In genomic region chr1:215045647-215046308, GRCh38 we compare ENCODE assay signal across 28 cellular contexts. TPM values are rescaled to one million over a fixed set of nuclear protein-coding genes. Genes with fewer than 3 reads are reported as not detected.
DNase-seq lines count a peak whose midpoint lies in the region; ATAC-seq, FAIRE-seq and TF ChIP-seq lines count a peak whose summit lies in the region.
"Had no signal": no experiment of that assay in that cellular context is flagged by ENCODE, and none has a peak within 500 bp of the region (broad histone marks: within the 10 kb centered on the region; RNA-seq: fewer than 3 reads in every experiment).

No MANE protein-coding gene starts in this region.

- H3K9ac ChIP-seq in astrocyte (ENCODE audit: low read length), result no peak overlapping the region
- H3K9ac ChIP-seq: BLaER1 had no signal

- H3K36me3 ChIP-seq in astrocyte (ENCODE audit: insufficient read depth, low read length) (no peaks in the 10 kb centered on the region), osteoblast (ENCODE audit: insufficient read depth, low read length) (no peaks in the 10 kb centered on the region), pancreas (no peaks in the 10 kb centered on the region)
- H3K36me3 ChIP-seq: BLaER1, SJSA1 had no signal

- H3K79me2 ChIP-seq in astrocyte (ENCODE audit: insufficient read depth, low read length) (no peaks in the 10 kb centered on the region), osteoblast (ENCODE audit: insufficient read depth, low read length) (peaks cover 2% of the 10 kb centered on the region)

- no peaks in the 10 kb centered on the region for H4K20me1 ChIP-seq in astrocyte (ENCODE audit: insufficient read depth, low read length)
- no peaks in the 10 kb centered on the region for H4K20me1 ChIP-seq in osteoblast (ENCODE audit: insufficient read depth, low read length)
- H4K20me1 ChIP-seq: BLaER1 had no signal

- TF ChIP-seq CTCF in D721Med (IDR thresholded peaks at IDR 0.05; ENCODE audit: insufficient read depth, missing control alignments), result no peak
- no peak for TF ChIP-seq CTCF in astrocyte (IDR thresholded peaks at IDR 0.05; ENCODE audit: insufficient read depth, low read depth, low read length)
- TF ChIP-seq CTCF in osteoblast (IDR thresholded peaks at IDR 0.05; ENCODE audit: extremely low read depth, low read depth, low read length), result no peak
- no peak for TF ChIP-seq CTCF in pancreas (IDR thresholded peaks at IDR 0.05)
- no peak for TF ChIP-seq CTCF in endothelial cell (IDR thresholded peaks at IDR 0.05; ENCODE audit: unreplicated experiment)

- H3K4me3 Mint-ChIP-seq in astrocyte (ENCODE audit: unreplicated experiment), result no peak overlapping the region
- no peak overlapping the region for H3K4me3 Mint-ChIP-seq in endothelial cell (ENCODE audit: unreplicated experiment)
- H3K4me3 Mint-ChIP-seq: CD4-positive, alpha-beta T cell; IgD-negative memory B cell had no signal

- ATAC-seq in pancreas, result no peak
- ATAC-seq: Right ventricle myocardium inferior had no signal

- DNase-seq in D721Med (ENCODE audit: insufficient read length, low spot score) (no peak), H54 (ENCODE audit: insufficient read length, low spot score) (no peak), astrocyte (ENCODE audit: low read depth) (no peak), osteoblast (ENCODE audit: insufficient read length, low spot score, missing footprints) (peak; percentile 21), retina (no peak), pancreas (no peak), endothelial cell (ENCODE audit: low spot score) (no peak)
- DNase-seq: CD4-positive, alpha-beta T cell; COR-L47; DMS 273 treated with DMSO at 0.1 percent for 48 hours; DMS79 treated with DMSO at 0.1 percent for 48 hours; H7; Karpas-422; MV-4-11; NCI-H1694; NCI-H2081; NCI-H2171; NCI-H345; NCI-H524; SW 1271 had no signal

- FAIRE-seq in D721Med (lab: Jason Lieb, UNC) (peak; percentile 25), H54 (lab: Jason Lieb, UNC) (peak; percentile 6), astrocyte (lab: Jason Lieb, UNC) (peak; percentile 20), pancreas (lab: Jason Lieb, UNC) (no peak)
- FAIRE-seq: GM18507, GM19239, HTR-8/SVneo had no signal

- H3K4me2 ChIP-seq in astrocyte (ENCODE audit: low read length), result no peak overlapping the region
- no peak overlapping the region for H3K4me2 ChIP-seq in osteoblast (ENCODE audit: insufficient read depth, low read length)
- H3K4me2 ChIP-seq: BLaER1 had no signal

- H3K4me1 ChIP-seq in astrocyte (ENCODE audit: insufficient read depth, low read length) (no peaks in the 10 kb centered on the region), osteoblast (ENCODE audit: insufficient read depth, low read length) (no peaks in the 10 kb centered on the region), pancreas (no peaks in the 10 kb centered on the region)
- H3K4me1 ChIP-seq: BLaER1, SJSA1 had no signal

- intact Hi-C loops in pancreas (cut with DNase I), result no loop called here

- H3K27me3 ChIP-seq in astrocyte (ENCODE audit: insufficient read depth, low read length), result no peaks in the 10 kb centered on the region
- no peaks in the 10 kb centered on the region for H3K27me3 ChIP-seq in osteoblast (ENCODE audit: insufficient read depth, low read length)
- H3K27me3 ChIP-seq in pancreas, result no peaks in the 10 kb centered on the region
- H3K27me3 ChIP-seq: BLaER1, SJSA1 had no signal

- no peaks in the 10 kb centered on the region for H3K9me3 Mint-ChIP-seq in astrocyte (ENCODE audit: unreplicated experiment)
- no peaks in the 10 kb centered on the region for H3K9me3 Mint-ChIP-seq in endothelial cell (ENCODE audit: unreplicated experiment)

- WGBS in pancreas, 2 donors, result 67 to 68% methylated on average over 5 of the region's 5 CpGs

- H3K27me3 Mint-ChIP-seq in astrocyte (ENCODE audit: low read depth, unreplicated experiment) (no peaks in the 10 kb centered on the region), endothelial cell (ENCODE audit: unreplicated experiment) (peaks cover 2% of the 10 kb centered on the region)
- H3K27me3 Mint-ChIP-seq: IgD-negative memory B cell had no signal

- H3K4me1 Mint-ChIP-seq in astrocyte (ENCODE audit: low read depth, unreplicated experiment), result no peaks in the 10 kb centered on the region
- H3K4me1 Mint-ChIP-seq in endothelial cell (ENCODE audit: unreplicated experiment), result no peaks in the 10 kb centered on the region
- H3K4me1 Mint-ChIP-seq: IgD-negative memory B cell had no signal

- H3K36me3 Mint-ChIP-seq in astrocyte (ENCODE audit: low read depth, unreplicated experiment) (no peaks in the 10 kb centered on the region), endothelial cell (ENCODE audit: low read depth, unreplicated experiment) (no peaks in the 10 kb centered on the region)
- H3K36me3 Mint-ChIP-seq: IgD-negative memory B cell had no signal

- H2AFZ ChIP-seq in astrocyte (ENCODE audit: low read depth, low read length) (no peak overlapping the region), osteoblast (ENCODE audit: low read length) (no peak overlapping the region)

- H3K27ac ChIP-seq in astrocyte (ENCODE audit: low read depth, low read length), result no peak overlapping the region
- no peak overlapping the region for H3K27ac ChIP-seq in osteoblast (ENCODE audit: low read depth, low read length)
- H3K27ac ChIP-seq in pancreas, result no peak overlapping the region
- H3K27ac ChIP-seq: BLaER1, SJSA1 had no signal

- no peak overlapping the region for H3K27ac Mint-ChIP-seq in astrocyte (ENCODE audit: unreplicated experiment)
- H3K27ac Mint-ChIP-seq in endothelial cell (ENCODE audit: unreplicated experiment), result no peak overlapping the region
- H3K27ac Mint-ChIP-seq: CD4-positive, alpha-beta T cell; IgD-negative memory B cell had no signal

- H3K9me3 ChIP-seq in astrocyte (ENCODE audit: insufficient read depth, low read depth, low read length), result no peaks in the 10 kb centered on the region
- no peaks in the 10 kb centered on the region for H3K9me3 ChIP-seq in osteoblast (ENCODE audit: low read depth, low read length)
- H3K9me3 ChIP-seq in pancreas, result no peaks in the 10 kb centered on the region
- H3K9me3 ChIP-seq: BLaER1, SJSA1 had no signal

- H3K4me3 ChIP-seq in astrocyte (ENCODE audit: insufficient read depth, low read depth, low read length), result no peak overlapping the region
- H3K4me3 ChIP-seq in osteoblast (ENCODE audit: insufficient read depth, low read length), result no peak overlapping the region
- H3K4me3 ChIP-seq in pancreas, result no peak overlapping the region
- H3K4me3 ChIP-seq: BLaER1, SJSA1 had no signal

- TF ChIP-seq POLR2A in H54 (IDR thresholded peaks at IDR 0.05; ENCODE audit: low read depth, low read length), result no peak

RNA-seq across cellular contexts. Expression of gene KCNK2, which starts 36.8 kb away (rescaled TPM):
- 0.16 TPM in 1 of 2 replicates, not detected in the other for total RNA-seq in astrocyte
- 86.9 and 161 TPM in 2 replicates for total RNA-seq in osteoblast
- total RNA-seq in pancreas, result 1 to 10 TPM in 2 of 6 donors, under 1 TPM in 4; 0.12 to 2.4 (median 0.61) TPM
- polyA plus RNA-seq in pancreas, result under 1 TPM; 0.42 to 0.72 TPM
- not detected for total RNA-seq in endothelial cell (ENCODE audit: unreplicated experiment)
- total RNA-seq: A673; CD4-positive, alpha-beta T cell; SJSA1 had no signal
- polyA plus RNA-seq: IgD-negative memory B cell had no signal

Comparison
In these comparisons a context has a peak if more than half of its experiments do, and no peak if none do; other contexts are left out.
1. RNA of gene KCNK2, which starts 36.8 kb away (total RNA-seq): 86.9 to 161 TPM in osteoblast; 0.12 to 2.4 TPM in pancreas, 0.16 TPM in astrocyte and not detected in endothelial cell (single experiment); every median in the first group is over 10 times any median in the second.